1 cellular context compared by ENCODE assay signal in the genomic region with DNA sequence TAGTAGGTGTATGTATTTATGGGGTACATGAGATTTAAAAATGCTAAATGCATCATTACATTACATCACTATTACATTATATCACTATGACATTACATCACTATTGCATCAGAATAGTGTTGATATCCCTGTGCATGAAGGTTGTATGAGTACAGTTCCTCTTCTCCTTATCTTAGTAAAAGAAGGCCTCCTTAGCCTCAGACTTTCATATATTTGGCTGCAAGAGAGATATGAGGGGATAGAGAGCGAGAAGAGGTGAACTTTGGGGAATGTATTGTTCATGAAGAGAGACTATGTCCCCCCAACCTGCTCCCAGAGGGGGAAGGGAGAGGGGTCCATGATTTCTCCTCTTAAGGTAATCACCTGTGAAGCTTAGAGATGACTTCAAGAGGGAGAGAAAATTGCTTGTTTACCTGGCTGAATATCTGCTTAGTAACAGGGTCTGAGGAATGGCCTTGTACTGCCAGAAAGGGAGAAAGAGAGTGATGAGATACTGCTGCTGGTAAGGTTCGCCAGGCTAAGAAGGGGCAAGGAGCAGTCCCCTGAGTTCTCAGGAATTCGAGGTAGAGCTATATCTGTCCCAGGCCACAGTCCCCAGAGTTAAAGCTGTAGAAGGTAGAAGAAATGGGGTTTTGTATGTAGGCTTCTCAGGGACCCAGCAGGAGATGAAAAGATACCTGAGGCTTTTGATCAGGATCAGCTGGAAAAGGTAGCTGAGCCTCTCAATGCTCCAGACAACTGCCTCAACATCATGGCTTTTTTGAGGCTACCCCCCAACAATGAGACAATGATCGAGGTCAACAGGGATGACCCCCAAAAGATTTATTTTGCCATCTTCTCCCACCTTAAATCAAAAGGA.
TF ChIP-seq lines count a peak whose summit lies in the region.

No MANE protein-coding gene starts in this region.

TF ChIP-seq in GM23338, 12 proteins besides CTCF, POLR2A, EP300 and RAD21 (continued from another document):
- TF ChIP-seq, protein P1, sequence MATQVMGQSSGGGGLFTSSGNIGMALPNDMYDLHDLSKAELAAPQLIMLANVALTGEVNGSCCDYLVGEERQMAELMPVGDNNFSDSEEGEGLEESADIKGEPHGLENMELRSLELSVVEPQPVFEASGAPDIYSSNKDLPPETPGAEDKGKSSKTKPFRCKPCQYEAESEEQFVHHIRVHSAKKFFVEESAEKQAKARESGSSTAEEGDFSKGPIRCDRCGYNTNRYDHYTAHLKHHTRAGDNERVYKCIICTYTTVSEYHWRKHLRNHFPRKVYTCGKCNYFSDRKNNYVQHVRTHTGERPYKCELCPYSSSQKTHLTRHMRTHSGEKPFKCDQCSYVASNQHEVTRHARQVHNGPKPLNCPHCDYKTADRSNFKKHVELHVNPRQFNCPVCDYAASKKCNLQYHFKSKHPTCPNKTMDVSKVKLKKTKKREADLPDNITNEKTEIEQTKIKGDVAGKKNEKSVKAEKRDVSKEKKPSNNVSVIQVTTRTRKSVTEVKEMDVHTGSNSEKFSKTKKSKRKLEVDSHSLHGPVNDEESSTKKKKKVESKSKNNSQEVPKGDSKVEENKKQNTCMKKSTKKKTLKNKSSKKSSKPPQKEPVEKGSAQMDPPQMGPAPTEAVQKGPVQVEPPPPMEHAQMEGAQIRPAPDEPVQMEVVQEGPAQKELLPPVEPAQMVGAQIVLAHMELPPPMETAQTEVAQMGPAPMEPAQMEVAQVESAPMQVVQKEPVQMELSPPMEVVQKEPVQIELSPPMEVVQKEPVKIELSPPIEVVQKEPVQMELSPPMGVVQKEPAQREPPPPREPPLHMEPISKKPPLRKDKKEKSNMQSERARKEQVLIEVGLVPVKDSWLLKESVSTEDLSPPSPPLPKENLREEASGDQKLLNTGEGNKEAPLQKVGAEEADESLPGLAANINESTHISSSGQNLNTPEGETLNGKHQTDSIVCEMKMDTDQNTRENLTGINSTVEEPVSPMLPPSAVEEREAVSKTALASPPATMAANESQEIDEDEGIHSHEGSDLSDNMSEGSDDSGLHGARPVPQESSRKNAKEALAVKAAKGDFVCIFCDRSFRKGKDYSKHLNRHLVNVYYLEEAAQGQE (IDR thresholded peaks at IDR 0.05; ENCODE audit: unreplicated experiment) = no peak
- no peak for TF ChIP-seq EZH2phosphoT487 (IDR thresholded peaks at IDR 0.05; ENCODE audit: unreplicated experiment)
- TF ChIP-seq ZNF114 (CRISPR knock-in tag; IDR thresholded peaks at IDR 0.05) = no peak
- no peak for TF ChIP-seq CREB1 (CRISPR knock-in tag; IDR thresholded peaks at IDR 0.05; ENCODE audit: low read depth)
- TF ChIP-seq ZNF331 (CRISPR knock-in tag; IDR thresholded peaks at IDR 0.05; ENCODE audit: low read depth) = no peak
- TF ChIP-seq STAT1 (IDR thresholded peaks at IDR 0.05; ENCODE audit: unreplicated experiment) = no peak
- no peak for TF ChIP-seq JUNB (IDR thresholded peaks at IDR 0.05; ENCODE audit: unreplicated experiment)
- TF ChIP-seq NANOG (IDR thresholded peaks at IDR 0.05; ENCODE audit: borderline replicate concordance) = no peak
- TF ChIP-seq EZH2 (IDR thresholded peaks at IDR 0.05; ENCODE audit: low read depth, unreplicated experiment) = no peak
- no peak for TF ChIP-seq ZNF462 (CRISPR knock-in tag; IDR thresholded peaks at IDR 0.05)
- TF ChIP-seq POLR2AphosphoS5 (IDR thresholded peaks at IDR 0.05; ENCODE audit: low read depth) = no peak
TF ChIP-seq in GM23338: peak in this region for 0.
